ENCODE assay signal across 18 cellular contexts in the genomic region with DNA sequence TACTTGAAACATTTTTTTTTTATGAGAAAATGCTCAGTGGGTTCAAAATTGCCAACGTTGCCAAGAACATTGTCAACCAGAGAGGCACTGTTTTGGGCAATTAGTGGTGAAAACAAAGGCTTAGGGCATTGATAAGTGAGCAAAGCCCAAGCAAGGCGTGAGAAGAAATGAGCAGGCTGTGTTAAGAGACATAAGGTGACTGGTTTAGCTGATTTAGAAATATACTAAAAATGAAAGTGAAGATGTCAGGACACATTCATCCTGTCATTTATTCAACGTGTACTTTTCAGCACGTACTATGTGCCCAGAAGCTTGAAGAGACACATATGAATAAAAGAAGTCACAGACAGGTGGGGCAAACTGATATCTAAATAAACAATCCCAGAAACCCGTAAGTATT. TPM values are rescaled to one million over a fixed set of nuclear protein-coding genes. Genes with fewer than 3 reads are reported as not detected.
DNase-seq lines count a peak whose midpoint lies in the region; ATAC-seq, FAIRE-seq and TF ChIP-seq lines count a peak whose summit lies in the region.
"Had no signal": no experiment of that assay in that cellular context is flagged by ENCODE, and none has a peak within 500 bp of the region (broad histone marks: within the 10 kb centered on the region; RNA-seq: fewer than 3 reads in every experiment).

No MANE protein-coding gene starts in this region.

- ATAC-seq in GM18861 (IDR thresholded peaks at IDR 0.05; ENCODE audit: unreplicated experiment) (peak; percentile 73), HG03045 (IDR thresholded peaks at IDR 0.05; ENCODE audit: unreplicated experiment) (peak; percentile 49), HG03097 (IDR thresholded peaks at IDR 0.05; ENCODE audit: low FRiP score, unreplicated experiment) (no peak)
- ATAC-seq: right lobe of liver had no signal

- no peaks in the 10 kb centered on the region for H3K27me3 Mint-ChIP-seq in T-helper 1 cell treated with Interleukin-12 subunit alpha and Interleukin-12 subunit beta and Interleukin-4 antibody, amounts not matched to agents 30 μg/mL and 1 μg/mL, for 36 hours (ENCODE audit: low read depth)
- no peaks in the 10 kb centered on the region for H3K27me3 Mint-ChIP-seq in immature natural killer cell (ENCODE audit: low read depth in 3 of 3)
- H3K27me3 Mint-ChIP-seq: activated naive CD8-positive, alpha-beta T cell treated with anti-CD3 and anti-CD28 coated beads, Interleukin-2, amount 10 ng/mL, durations not matched to agents 7 days and 5 days had no signal

- peak overlapping the region; percentile 94 for H3K27ac Mint-ChIP-seq in T-helper 1 cell treated with Interleukin-12 subunit alpha and Interleukin-12 subunit beta and Interleukin-4 antibody, amounts not matched to agents 30 μg/mL and 1 μg/mL, for 36 hours
- H3K27ac Mint-ChIP-seq in immature natural killer cell = peak overlapping the region; percentile 72 to 99 (median 96)
- H3K27ac Mint-ChIP-seq: activated naive CD8-positive, alpha-beta T cell treated with anti-CD3 and anti-CD28 coated beads, Interleukin-2, amount 10 ng/mL, durations not matched to agents 7 days and 5 days had no signal

- peaks cover 17% of the 10 kb centered on the region for H3K36me3 Mint-ChIP-seq in T-helper 1 cell treated with Interleukin-12 subunit alpha and Interleukin-12 subunit beta and Interleukin-4 antibody, amounts not matched to agents 30 μg/mL and 1 μg/mL, for 36 hours (ENCODE audit: low read depth)
- peaks cover 12 to 19% (median 18%) of the 10 kb centered on the region in 3 donors for H3K36me3 Mint-ChIP-seq in immature natural killer cell

- peak overlapping the region; percentile 79 for H3K4me3 Mint-ChIP-seq in T-helper 1 cell treated with Interleukin-12 subunit alpha and Interleukin-12 subunit beta and Interleukin-4 antibody, amounts not matched to agents 30 μg/mL and 1 μg/mL, for 36 hours
- H3K4me3 Mint-ChIP-seq in immature natural killer cell = peak overlapping the region in 3 of 5 donors; percentile 54 to 76 (median 74)
- H3K4me3 Mint-ChIP-seq: activated naive CD8-positive, alpha-beta T cell treated with anti-CD3 and anti-CD28 coated beads, Interleukin-2, amount 10 ng/mL, durations not matched to agents 7 days and 5 days had no signal

- no peak for TF ChIP-seq POLR2A in H54 (IDR thresholded peaks at IDR 0.05; ENCODE audit: low read depth, low read length)

- H3K9me3 Mint-ChIP-seq in T-helper 1 cell treated with Interleukin-12 subunit alpha and Interleukin-12 subunit beta and Interleukin-4 antibody, amounts not matched to agents 30 μg/mL and 1 μg/mL, for 36 hours = no peaks in the 10 kb centered on the region
- no peaks in the 10 kb centered on the region for H3K9me3 Mint-ChIP-seq in immature natural killer cell
- H3K9me3 Mint-ChIP-seq: activated naive CD8-positive, alpha-beta T cell treated with anti-CD3 and anti-CD28 coated beads, Interleukin-2, amount 10 ng/mL, durations not matched to agents 7 days and 5 days had no signal

- no peak for DNase-seq in T-helper 1 cell
- peak in 2 of 3 donors; percentile 40 to 48 for DNase-seq in immature natural killer cell
- DNase-seq in H54 (ENCODE audit: insufficient read length, low spot score) = no peak
- no peak for DNase-seq in foreskin melanocyte
- DNase-seq: activated naive CD8-positive, alpha-beta T cell treated with anti-CD3 and anti-CD28 coated beads, Interleukin-2, amount 10 ng/mL, durations not matched to agents 7 days and 5 days; DMS79 treated with DMSO at 0.1 percent for 48 hours; effector CD4-positive, alpha-beta T cell; MG63; NCI-H187; NCI-H526; PC-9; right lobe of liver; thyroid gland had no signal

- FAIRE-seq in H54 (lab: Jason Lieb, UNC) = no peak

- H3K4me1 Mint-ChIP-seq in T-helper 1 cell treated with Interleukin-12 subunit alpha and Interleukin-12 subunit beta and Interleukin-4 antibody, amounts not matched to agents 30 μg/mL and 1 μg/mL, for 36 hours (ENCODE audit: low read depth) = peaks cover 33% of the 10 kb centered on the region
- peaks cover 70 to 85% of the 10 kb centered on the region in 2 donors for H3K4me1 Mint-ChIP-seq in immature natural killer cell

RNA-seq across cellular contexts. Expression of gene AOAH, which starts 31.9 kb away (rescaled TPM):
- polyA plus RNA-seq in immature natural killer cell = 100 to 1,000 TPM; 288 to 385 (median 331) TPM
- polyA plus RNA-seq: fibroblast of lung had no signal

Comparison
In these comparisons a context has a peak if more than half of its experiments do, and no peak if none do; other contexts are left out.
1. DNase-seq: peak in immature natural killer cell (2 of 3); none in T-helper 1 cell (0 of 5), H54 (single experiment) and foreskin melanocyte (single experiment).